8 cellular contexts compared by ENCODE assay signal in genomic region chr16:89026121-89026612, GRCh38. TPM values are rescaled to one million over a fixed set of nuclear protein-coding genes. Genes with fewer than 3 reads are reported as not detected.
A peak's percentile ranks its signal among the peaks of the same experiment; 100 is the strongest.
DNase-seq lines count a peak whose midpoint lies in the region; ATAC-seq lines count a peak whose summit lies in the region.

No MANE protein-coding gene starts in this region.

- DNase-seq in HT-29 (ENCODE audit: low spot score): peak; percentile 22
- DNase-seq in activated T-cell treated with anti-CD3 and anti-CD28 coated beads for 48 hours (ENCODE audit: low read depth): peak; percentile 44
- DNase-seq in stimulated activated CD4-positive, alpha-beta T cell treated with anti-CD3 and anti-CD28 coated beads, Interleukin-12 subunit alpha, Interleukin-12 subunit beta, amount 100 ng/mL, for 4 hours: peak; percentile 25
- DNase-seq in AG20443 (ENCODE audit: low spot score): no peak
- no peak for DNase-seq in iPS-NIHi11 (ENCODE audit: low spot score)

- ATAC-seq in GM18867 (IDR thresholded peaks at IDR 0.05; ENCODE audit: unreplicated experiment) (peak; percentile 90), HG02852 (IDR thresholded peaks at IDR 0.05; ENCODE audit: unreplicated experiment) (no peak), HG03460 (IDR thresholded peaks at IDR 0.05; ENCODE audit: unreplicated experiment) (no peak)

RNA-seq across cellular contexts. Expression of gene CBFA2T3, which starts 49.2 kb away (rescaled TPM):
- 0.03 TPM in 1 of 2 replicates, not detected in the other for total RNA-seq in HT-29 (2014; rRNA removed; shearing (Covaris generic))

Comparison
In these comparisons a context has a peak if more than half of its experiments do, and no peak if none do; other contexts are left out.
1. DNase-seq: peak in HT-29 (single experiment), activated T-cell treated with anti-CD3 and anti-CD28 coated beads for 48 hours (single experiment) and stimulated activated CD4-positive, alpha-beta T cell treated with anti-CD3 and anti-CD28 coated beads, Interleukin-12 subunit alpha, Interleukin-12 subunit beta, amount 100 ng/mL, for 4 hours (single experiment); none in AG20443 (single experiment) and iPS-NIHi11 (single experiment).